In genomic region chr19:45469835-45470146, GRCh38 we compare ENCODE assay signal across 8 cellular contexts. TPM values are rescaled to one million over a fixed set of nuclear protein-coding genes. Genes with fewer than 3 reads are reported as not detected.
A peak's percentile ranks its signal among the peaks of the same experiment; 100 is the strongest.
DNase-seq lines count a peak whose midpoint lies in the region; ATAC-seq and TF ChIP-seq lines count a peak whose summit lies in the region.

No MANE protein-coding gene starts in this region.

- H3K4me3 ChIP-seq in heart left ventricle: peak overlapping the region; percentile 51 to 89 (median 72)
- H3K4me3 ChIP-seq in sigmoid colon: peak overlapping the region; percentile 48 to 76 (median 72)

- H3K36me3 ChIP-seq in heart left ventricle (no peaks in the 10 kb centered on the region), sigmoid colon (no peaks in the 10 kb centered on the region)

- H3K4me1 ChIP-seq in heart left ventricle (peaks cover 5 to 40% (median 26%) of the 10 kb centered on the region in 12 donors), sigmoid colon (peaks cover 0 to 36% (median 30%) of the 10 kb centered on the region in 4 donors)

- H3K4me3 Mint-ChIP-seq in activated T-helper 17 cell treated with anti-CD3 and anti-CD28 coated beads, Interleukin-2, amount 50 U/mL, for 72 hours: peak overlapping the region; percentile 89

- H3K27me3 ChIP-seq in heart left ventricle (peaks cover 0 to 17% (median 0%) of the 10 kb centered on the region in 9 donors), sigmoid colon (no peaks in the 10 kb centered on the region)

- TF ChIP-seq CTCF in heart left ventricle (IDR thresholded peaks at IDR 0.05): no peak
- no peak for TF ChIP-seq CTCF in sigmoid colon (IDR thresholded peaks at IDR 0.05)

- H3K4me1 Mint-ChIP-seq in activated T-helper 17 cell treated with anti-CD3 and anti-CD28 coated beads, Interleukin-2, amount 50 U/mL, for 72 hours: peaks cover 12% of the 10 kb centered on the region

- TF ChIP-seq EP300 in sigmoid colon (IDR thresholded peaks at IDR 0.05): no peak

- peak; percentile 45 for ATAC-seq in activated T-helper 17 cell treated with anti-CD3 and anti-CD28 coated beads, Interleukin-2, amount 50 U/mL, for 72 hours (replicated peaks)
- ATAC-seq in heart left ventricle: peak; percentile 76 to 81 (median 80)
- no peak for ATAC-seq in activated CD4-positive, CD25-positive, alpha-beta regulatory T cell treated with anti-CD3 and anti-CD28 coated beads, Interleukin-2, amount 50 U/mL, for 24 hours

- peaks cover 72% of the 10 kb centered on the region for H3K36me3 Mint-ChIP-seq in activated T-helper 17 cell treated with anti-CD3 and anti-CD28 coated beads, Interleukin-2, amount 50 U/mL, for 72 hours (ENCODE audit: low read depth)

- WGBS in heart left ventricle, 4 donors: 0 to 3% (median 1%) methylated on average over 7 to 14 of the region's 14 CpGs
- 1% methylated on average over 14 of the region's 14 CpGs for WGBS in sigmoid colon, 2 donors

- peak; percentile 2 to 97 for TF ChIP-seq POLR2A in heart left ventricle (IDR thresholded peaks at IDR 0.05)
- peak; percentile 18 to 49 for TF ChIP-seq POLR2A in sigmoid colon (IDR thresholded peaks at IDR 0.05)

- H3K9me3 ChIP-seq in heart left ventricle: no peaks in the 10 kb centered on the region
- no peaks in the 10 kb centered on the region for H3K9me3 ChIP-seq in sigmoid colon

- DNase-seq in activated CD4-positive, alpha-beta T cell treated with anti-CD3 and anti-CD28 coated beads for 4 hours: peak; percentile 54 to 71
- DNase-seq in activated CD4-positive, alpha-beta T cell treated with anti-CD3 and anti-CD28 coated beads, Interleukin-2, amount 50 U/mL, for 1 hour: no peak
- DNase-seq in LHCN-M2 (ENCODE audit: low read depth) (peak; percentile 67), heart left ventricle (no peak), sigmoid colon (no peak), KG1 (lab: John Stamatoyannopoulos, UW) (no peak)

- intact Hi-C loops in heart left ventricle (cut with DNase I) (loop anchor here in 2 of 10 donors (2.0 to 10.0 kb wide), 2 partner anchors 19 to 45 kb away; partner anchors contain the start of gene ERCC1 (in 1 of the 2)), sigmoid colon (cut with DNase I) (no loop called here)

- H3K27ac ChIP-seq in heart left ventricle (peak overlapping the region; percentile 80 to 99 (median 95)), sigmoid colon (peak overlapping the region; percentile 94 to 97 (median 96))

- H3K9me3 Mint-ChIP-seq in activated T-helper 17 cell treated with anti-CD3 and anti-CD28 coated beads, Interleukin-2, amount 50 U/mL, for 72 hours: no peaks in the 10 kb centered on the region

- no peaks in the 10 kb centered on the region for H3K27me3 Mint-ChIP-seq in activated T-helper 17 cell treated with anti-CD3 and anti-CD28 coated beads, Interleukin-2, amount 50 U/mL, for 72 hours

- peak overlapping the region; percentile 96 for H3K27ac Mint-ChIP-seq in activated T-helper 17 cell treated with anti-CD3 and anti-CD28 coated beads, Interleukin-2, amount 50 U/mL, for 72 hours

RNA-seq across cellular contexts. Expression of gene FOSB, which starts 2.0 kb away (rescaled TPM):
- total RNA-seq in LHCN-M2 (2014; rRNA removed) (0.32 and 0.34 TPM in 2 replicates), heart left ventricle (100 to 1,000 TPM in 1 of 9 donors, 10 to 100 TPM in 1, 1 to 10 TPM in 4, under 1 TPM in 3; 0.23 to 107 (median 1.1) TPM), sigmoid colon (10 to 100 TPM in 3 of 4 donors, 1 to 10 TPM in 1; 1.1 to 28.1 (median 23.1) TPM)
- polyA plus RNA-seq in LHCN-M2 (2012): 0.24 TPM
- 10 to 100 TPM; 20.7 to 39.2 TPM for total RNA-seq in activated T-helper 17 cell treated with anti-CD3 and anti-CD28 coated beads, Interleukin-2, amount 50 U/mL, for 72 hours
- polyA plus RNA-seq in heart left ventricle (1 to 10 TPM; 1.4 to 8.0 TPM), sigmoid colon (10 to 100 TPM in 1 of 3 donors, 1 to 10 TPM in 2; 3.7 to 11.0 (median 5.4) TPM)

RNA-seq across cellular contexts. Expression of gene RTN2, which starts 27.1 kb away (rescaled TPM):
- total RNA-seq in LHCN-M2 (2014; rRNA removed) (22.9 and 39.7 TPM in 2 replicates), heart left ventricle (10 to 100 TPM; 12.9 to 33.0 (median 26.9) TPM), sigmoid colon (10 to 100 TPM; 15.0 to 23.5 (median 19.2) TPM)
- 39.6 TPM for polyA plus RNA-seq in LHCN-M2 (2012)
- total RNA-seq in activated T-helper 17 cell treated with anti-CD3 and anti-CD28 coated beads, Interleukin-2, amount 50 U/mL, for 72 hours: 1 to 10 TPM; 5.3 to 8.6 TPM
- polyA plus RNA-seq in heart left ventricle (10 to 100 TPM; 12.1 to 14.2 TPM), sigmoid colon (10 to 100 TPM in 2 of 3 donors, 1 to 10 TPM in 1; 9.5 to 15.0 (median 12.0) TPM)

RNA-seq across cellular contexts. Expression of gene PPM1N, which starts 28.5 kb away (rescaled TPM):
- 1.7 and 2.4 TPM in 2 replicates for total RNA-seq in LHCN-M2 (2014; rRNA removed)
- 0.95 TPM for polyA plus RNA-seq in LHCN-M2 (2012)
- 1 to 10 TPM; 4.3 to 5.2 TPM for total RNA-seq in activated T-helper 17 cell treated with anti-CD3 and anti-CD28 coated beads, Interleukin-2, amount 50 U/mL, for 72 hours
- 1 to 10 TPM in 1 of 9 donors, under 1 TPM in 3, not detected in 5; 0.56 to 2.7 (median 0.65) TPM for total RNA-seq in heart left ventricle
- under 1 TPM; 0.23 to 0.78 TPM for polyA plus RNA-seq in heart left ventricle
- 1 to 10 TPM; 1.2 to 2.5 (median 2.2) TPM for total RNA-seq in sigmoid colon
- 1 to 10 TPM; 3.0 to 4.2 (median 3.5) TPM for polyA plus RNA-seq in sigmoid colon

RNA-seq across cellular contexts. Expression of gene VASP, which starts 37.5 kb away (rescaled TPM):
- total RNA-seq in LHCN-M2 (2014; rRNA removed) (102 and 127 TPM in 2 replicates), heart left ventricle (100 to 1,000 TPM in 1 of 9 donors, 10 to 100 TPM in 8; 31.2 to 106 (median 46.8) TPM), sigmoid colon (100 to 1,000 TPM; 101 to 205 (median 128) TPM)
- 73.3 TPM for polyA plus RNA-seq in LHCN-M2 (2012)
- total RNA-seq in activated T-helper 17 cell treated with anti-CD3 and anti-CD28 coated beads, Interleukin-2, amount 50 U/mL, for 72 hours: 100 to 1,000 TPM; 151 to 196 TPM
- polyA plus RNA-seq in heart left ventricle (10 to 100 TPM; 50.9 to 74.9 TPM), sigmoid colon (100 to 1,000 TPM; 160 to 223 (median 164) TPM)

RNA-seq across cellular contexts. Expression of gene ERCC1, which starts 46.1 kb away (rescaled TPM):
- total RNA-seq in LHCN-M2 (2014; rRNA removed) (132 and 148 TPM in 2 replicates), heart left ventricle (100 to 1,000 TPM; 104 to 156 (median 121) TPM), sigmoid colon (10 to 100 TPM; 41.8 to 67.0 (median 64.4) TPM)
- polyA plus RNA-seq in LHCN-M2 (2012): 136 TPM
- total RNA-seq in activated T-helper 17 cell treated with anti-CD3 and anti-CD28 coated beads, Interleukin-2, amount 50 U/mL, for 72 hours: 10 to 100 TPM; 27.6 to 33.2 TPM
- polyA plus RNA-seq in heart left ventricle (100 to 1,000 TPM; 120 to 294 TPM), sigmoid colon (10 to 100 TPM; 27.3 to 31.8 (median 30.1) TPM)

Comparison
In these comparisons a context has a peak if more than half of its experiments do, and no peak if none do; other contexts are left out.
1. DNase-seq: peak in activated CD4-positive, alpha-beta T cell treated with anti-CD3 and anti-CD28 coated beads for 4 hours (2 of 2) and LHCN-M2 (single experiment); none in activated CD4-positive, alpha-beta T cell treated with anti-CD3 and anti-CD28 coated beads, Interleukin-2, amount 50 U/mL, for 1 hour (single experiment), heart left ventricle (0 of 5), sigmoid colon (single experiment) and KG1 (single experiment).
2. ATAC-seq: peak in activated T-helper 17 cell treated with anti-CD3 and anti-CD28 coated beads, Interleukin-2, amount 50 U/mL, for 72 hours (single experiment) and heart left ventricle (4 of 4); none in activated CD4-positive, CD25-positive, alpha-beta regulatory T cell treated with anti-CD3 and anti-CD28 coated beads, Interleukin-2, amount 50 U/mL, for 24 hours (0 of 2).